ENCODE assay signal across 10 cellular contexts in genomic region chr16:30131869-30132475, GRCh38. TPM values are rescaled to one million over a fixed set of nuclear protein-coding genes. Genes with fewer than 3 reads are reported as not detected.
A peak's percentile ranks its signal among the peaks of the same experiment; 100 is the strongest.
DNase-seq lines count a peak whose midpoint lies in the region; ATAC-seq, FAIRE-seq and TF ChIP-seq lines count a peak whose summit lies in the region.
"Had no signal": no experiment of that assay in that cellular context is flagged by ENCODE, and none has a peak within 500 bp of the region (broad histone marks: within the 10 kb centered on the region; RNA-seq: fewer than 3 reads in every experiment).

No MANE protein-coding gene starts in this region.

- no peak overlapping the region for H3K9ac ChIP-seq in GM12878 (ENCODE audit: control insufficient read depth, insufficient read depth, low read length)

- H3K4me2 ChIP-seq in GM12878 (ENCODE audit: control insufficient read depth, insufficient read depth), result no peak overlapping the region

- SMC1A ChIA-PET in GM12878 (lab: Charles Lee; ENCODE audit: uncharacterized antibody, unreplicated experiment), result no interaction called here

- TF ChIP-seq CTCF in GM12878 (IDR thresholded peaks at IDR 0.05 in 2 of 3, conservative IDR thresholded peaks at IDR 0.05 in 1 of 3; ENCODE audit: control insufficient read depth in 2 of 3, extremely low read depth in 1 of 3, insufficient read depth in 1 of 3, low read depth in 3 of 3, low read length in 3 of 3), result no peak
- TF ChIP-seq CTCF in psoas muscle (IDR thresholded peaks at IDR 0.05), result no peak

- H3K4me3 ChIP-seq in Jurkat, Clone E6-1 (ENCODE audit: low read length), result no peak overlapping the region; the same call in 1 of the 2 replicates
- H3K4me3 ChIP-seq in GM12878, result no peak overlapping the region
- H3K4me3 ChIP-seq in psoas muscle, result no peak overlapping the region
- H3K4me3 ChIP-seq: skin epidermis had no signal

- H3K27ac ChIP-seq in GM12878 (ENCODE audit: control insufficient read depth, insufficient read depth), result no peak overlapping the region
- no peak overlapping the region for H3K27ac ChIP-seq in psoas muscle
- H3K27ac ChIP-seq: skin epidermis had no signal

- WGBS in GM12878 (ENCODE audit: insufficient coverage, insufficient replicate concordance, low lambda C conversion rate, missing lambda C conversion rate), result 62% methylated on average over 4 of the region's 4 CpGs
- 45 to 51% (median 45%) methylated on average over 4 of the region's 4 CpGs for WGBS in psoas muscle, 3 donors

- RAD21 ChIA-PET in GM12878 (lab: Charles Lee; ENCODE audit: unreplicated experiment), result no interaction called here

- no peak for TF ChIP-seq POLR2A in GM12878 (IDR thresholded peaks at IDR 0.05; ENCODE audit: low read depth, low read length)

- in situ Hi-C loops in GM12878 (cut with MboI), result no loop called here

- peaks cover 4% of the 10 kb centered on the region; the same call in 1 of the 2 replicates for H3K4me1 ChIP-seq in GM12878 (ENCODE audit: control insufficient read depth, insufficient read depth, low read length)
- no peaks in the 10 kb centered on the region for H3K4me1 ChIP-seq in psoas muscle

- no peak for TF ChIP-seq EP300 in GM12878 (IDR thresholded peaks at IDR 0.05; ENCODE audit: borderline replicate concordance in 1 of 2, control insufficient read depth in 1 of 2, low read depth in 2 of 2, low read length in 2 of 2)

- ATAC-seq in GM12878 (no peak), HG03108 (IDR thresholded peaks at IDR 0.05; ENCODE audit: unreplicated experiment) (no peak), psoas muscle (no peak)

- H3K27me3 ChIP-seq in GM12878 (replicated peaks in 1 of 2; ENCODE audit: control insufficient read depth in 2 of 2, insufficient read depth in 2 of 2, low read length in 1 of 2), result no peaks in the 10 kb centered on the region
- H3K27me3 ChIP-seq in psoas muscle (ENCODE audit: insufficient read depth in 3 of 3, low read length in 2 of 3), result no peaks in the 10 kb centered on the region

- CTCF ChIA-PET in GM12878 (lab: Yijun Ruan, JAX), result interaction anchor here (1.0 kb wide), 2 partner anchors 8 to 40 kb away, joined by 3 read pairs; no protein-coding TSS in a partner anchor

- DNase-seq in COLO668 (lab: John Stamatoyannopoulos, UW; ENCODE audit: unreplicated experiment) (peak; percentile 67), NCI-H345 treated with DMSO at 0.1 percent for 48 hours (lab: John Stamatoyannopoulos, UW; ENCODE audit: unreplicated experiment) (peak; percentile 88), GM12878 (ENCODE audit: low read depth, low spot score) (no peak), GM03348 (ENCODE audit: low spot score) (no peak), psoas muscle (no peak)
- peak; percentile 82 for DNase-seq in Jurkat, Clone E6-1 (ENCODE audit: low read depth, low spot score)
- DNase-seq in effector CD8-positive, alpha-beta T cell (lab: John Stamatoyannopoulos, UW), result no peak
- DNase-seq: NCI-H1930 had no signal

- FAIRE-seq in GM12878 (lab: Jason Lieb, UNC), result no peak

- POLR2A ChIA-PET in GM12878 (lab: Charles Lee), result interaction anchor here (0.5 kb wide), 1 partner anchor 559 kb away, joined by 4 read pairs; no protein-coding TSS in a partner anchor

- no peaks in the 10 kb centered on the region for H3K79me2 ChIP-seq in GM12878 (ENCODE audit: control insufficient read depth, insufficient read depth, low read length)

- H3K36me3 ChIP-seq in GM12878 (ENCODE audit: control insufficient read depth in 2 of 2, insufficient read depth in 2 of 2, low read length in 1 of 2) (no peaks in the 10 kb centered on the region), psoas muscle (ENCODE audit: insufficient read depth in 1 of 2, low read depth in 1 of 2) (no peaks in the 10 kb centered on the region)

- no TSS peak for BruUV-seq in GM12878 (replicated peaks; lab: Mats Ljungman, UMichigan)

- no peaks in the 10 kb centered on the region for H4K20me1 ChIP-seq in GM12878 (ENCODE audit: control insufficient read depth, insufficient read depth)

- no peak overlapping the region for H2AFZ ChIP-seq in GM12878 (ENCODE audit: control insufficient read depth, low read depth, low read length)

- intact Hi-C loops in GM12878 (cut with micrococcal nuclease; ENCODE audit: unreplicated experiment), result no loop called here
- intact Hi-C loops in psoas muscle (cut with DNase I), result no loop called here

- no peak for TF ChIP-seq RAD21 in GM12878 (IDR thresholded peaks at IDR 0.05; ENCODE audit: insufficient read depth, low read depth, low read length)

- H3K9me3 ChIP-seq in GM12878 (replicated peaks; ENCODE audit: control insufficient read depth, insufficient read depth, low read length), result no peaks in the 10 kb centered on the region; the same call in 1 of the 3 replicates
- no peaks in the 10 kb centered on the region for H3K9me3 ChIP-seq in psoas muscle

RNA-seq across cellular contexts. Expression of gene MAPK3, which starts 9.0 kb away (rescaled TPM):
- polyA plus RNA-seq in Jurkat, Clone E6-1 (2012; ENCODE audit: insufficient read depth, insufficient read length), result 91.9 TPM
- 22.2 and 22.3 TPM in 2 replicates for total RNA-seq in GM12878 (2013; cell fraction: nucleolus; rRNA removed)
- total RNA-seq in GM12878 (2014; rRNA removed), result 38.2 and 39.0 TPM in 2 replicates
- total RNA-seq in GM12878 (2014; rRNA removed; fragmentation: Illumina TruSeq; extraction: Trizol), result 16.5 and 18.9 TPM in 2 replicates
- 57.0 and 60.2 TPM in 2 replicates for total RNA-seq in GM12878 (2021)
- 49.3 TPM for polyA plus RNA-seq in GM12878 (2011; ENCODE audit: low read depth)
- polyA plus RNA-seq in GM12878 (2011; rRNA removed), result 22.9 and 60.6 TPM in 2 replicates
- polyA plus RNA-seq in GM12878 (2011; cell fraction: cytosol; rRNA removed), result 55.7 and 74.1 TPM in 2 replicates
- polyA plus RNA-seq in GM12878 (2011; cell fraction: nucleus; rRNA removed), result 66.2 and 76.8 TPM in 2 replicates
- polyA plus RNA-seq in GM12878 (2012), result 39.7 and 46.9 TPM in 2 replicates
- polyA plus RNA-seq in GM12878 (2014; fragmentation: Illumina TruSeq; extraction: Trizol), result 50.5 and 74.1 TPM in 2 replicates
- 1 to 10 TPM in 1 of 2 experiments, under 1 TPM in 1; 0.66 to 3.3 TPM for polyA plus RNA-seq in GM12878 (2014; fragmentation: Nextera tagmentation; extraction: Ambion mirVana)
- 54.2 and 61.3 TPM in 2 replicates for polyA plus RNA-seq in GM12878 (2014; rRNA removed)
- 10 to 100 TPM; 14.3 to 15.4 TPM for polyA plus RNA-seq in GM12878 (2016; fragmentation: Nextera tagmentation; extraction: Ambion mirVana)
- 19.9 and 28.1 TPM in 2 replicates for polyA minus RNA-seq in GM12878 (2011; rRNA and poly(A)+ RNA removed)
- 11.0 and 18.4 TPM in 2 replicates for polyA minus RNA-seq in GM12878 (2011; cell fraction: cytosol; rRNA and poly(A)+ RNA removed)
- 8.1 and 10.8 TPM in 2 replicates for polyA minus RNA-seq in GM12878 (2011; cell fraction: nucleus; rRNA and poly(A)+ RNA removed)
- total RNA-seq in psoas muscle, result 10 to 100 TPM; 37.2 to 45.2 (median 41.0) TPM
- 10 to 100 TPM; 25.6 to 53.0 (median 48.7) TPM for polyA plus RNA-seq in psoas muscle

RNA-seq across cellular contexts. Expression of gene GDPD3, which starts 18.6 kb away (rescaled TPM):
- polyA plus RNA-seq in Jurkat, Clone E6-1 (2012; ENCODE audit: insufficient read depth, insufficient read length), result 3.9 TPM
- 4.3 and 4.6 TPM in 2 replicates for total RNA-seq in GM12878 (2013; cell fraction: nucleolus; rRNA removed)
- total RNA-seq in GM12878 (2014; rRNA removed), result 0.65 and 1.9 TPM in 2 replicates
- 0.98 and 1.1 TPM in 2 replicates for total RNA-seq in GM12878 (2014; rRNA removed; fragmentation: Illumina TruSeq; extraction: Trizol)
- 1.9 and 3.3 TPM in 2 replicates for total RNA-seq in GM12878 (2021)
- 0.97 TPM for polyA plus RNA-seq in GM12878 (2011; ENCODE audit: low read depth)
- 0.53 and 1.4 TPM in 2 replicates for polyA plus RNA-seq in GM12878 (2011; rRNA removed)
- 0.58 and 0.65 TPM in 2 replicates for polyA plus RNA-seq in GM12878 (2011; cell fraction: cytosol; rRNA removed)
- 12.1 and 13.3 TPM in 2 replicates for polyA plus RNA-seq in GM12878 (2011; cell fraction: nucleus; rRNA removed)
- polyA plus RNA-seq in GM12878 (2012), result 2.4 and 3.1 TPM in 2 replicates
- polyA plus RNA-seq in GM12878 (2014; fragmentation: Illumina TruSeq; extraction: Trizol), result 0.81 and 0.85 TPM in 2 replicates
- polyA plus RNA-seq in GM12878 (2014; fragmentation: Nextera tagmentation; extraction: Ambion mirVana), result under 1 TPM; 0.37 to 0.95 TPM
- 2.3 and 2.7 TPM in 2 replicates for polyA plus RNA-seq in GM12878 (2014; rRNA removed)
- polyA plus RNA-seq in GM12878 (2016; fragmentation: Nextera tagmentation; extraction: Ambion mirVana), result under 1 TPM; 0.29 to 0.53 TPM
- 0.22 and 0.62 TPM in 2 replicates for polyA minus RNA-seq in GM12878 (2011; rRNA and poly(A)+ RNA removed)
- polyA minus RNA-seq in GM12878 (2011; cell fraction: cytosol; rRNA and poly(A)+ RNA removed), result not detected in 2 replicates
- polyA minus RNA-seq in GM12878 (2011; cell fraction: nucleus; rRNA and poly(A)+ RNA removed), result 0.85 and 2.6 TPM in 2 replicates
- 1 to 10 TPM in 2 of 4 donors, under 1 TPM in 2; 0.56 to 3.1 (median 1.3) TPM for total RNA-seq in psoas muscle
- under 1 TPM; 0.48 to 0.91 (median 0.89) TPM for polyA plus RNA-seq in psoas muscle

RNA-seq across cellular contexts. Expression of gene YPEL3, which starts 36.0 kb away (rescaled TPM):
- polyA plus RNA-seq in Jurkat, Clone E6-1 (2012; ENCODE audit: insufficient read depth, insufficient read length), result 1.2 TPM
- 16.5 and 18.6 TPM in 2 replicates for total RNA-seq in GM12878 (2013; cell fraction: nucleolus; rRNA removed)
- total RNA-seq in GM12878 (2014; rRNA removed) (7.5 and 11.5 TPM in 2 replicates), GM12878 (2014; rRNA removed; fragmentation: Illumina TruSeq; extraction: Trizol) (5.1 and 5.3 TPM in 2 replicates), GM12878 (2021) (13.3 and 13.8 TPM in 2 replicates), psoas muscle (100 to 1,000 TPM in 1 of 4 donors, 10 to 100 TPM in 3; 47.1 to 156 (median 60.2) TPM)
- 17.1 TPM for polyA plus RNA-seq in GM12878 (2011; ENCODE audit: low read depth)
- polyA plus RNA-seq in GM12878 (2011; rRNA removed) (7.3 and 12.7 TPM in 2 replicates), GM12878 (2014; fragmentation: Illumina TruSeq; extraction: Trizol) (1.6 and 6.2 TPM in 2 replicates), GM12878 (2014; fragmentation: Nextera tagmentation; extraction: Ambion mirVana) (1 to 10 TPM; 1.3 to 3.1 TPM), GM12878 (2014; rRNA removed) (18.0 and 25.0 TPM in 2 replicates), GM12878 (2016; fragmentation: Nextera tagmentation; extraction: Ambion mirVana) (10 to 100 TPM; 19.1 to 22.0 TPM), psoas muscle (10 to 100 TPM; 24.8 to 96.2 (median 81.4) TPM)
- 23.5 and 24.7 TPM in 2 replicates for polyA plus RNA-seq in GM12878 (2011; cell fraction: cytosol; rRNA removed)
- polyA plus RNA-seq in GM12878 (2011; cell fraction: nucleus; rRNA removed), result 30.2 and 30.8 TPM in 2 replicates
- polyA plus RNA-seq in GM12878 (2012), result 59.4 and 63.5 TPM in 2 replicates
- polyA minus RNA-seq in GM12878 (2011; rRNA and poly(A)+ RNA removed), result 5.0 and 8.5 TPM in 2 replicates
- 4.7 and 4.9 TPM in 2 replicates for polyA minus RNA-seq in GM12878 (2011; cell fraction: cytosol; rRNA and poly(A)+ RNA removed)
- polyA minus RNA-seq in GM12878 (2011; cell fraction: nucleus; rRNA and poly(A)+ RNA removed), result 6.9 and 12.4 TPM in 2 replicates

RNA-seq across cellular contexts. Expression of gene TBX6, which starts 40.2 kb away (rescaled TPM):
- 4.3 TPM for polyA plus RNA-seq in Jurkat, Clone E6-1 (2012; ENCODE audit: insufficient read depth, insufficient read length)
- total RNA-seq in GM12878 (2013; cell fraction: nucleolus; rRNA removed), result 3.5 and 5.1 TPM in 2 replicates
- total RNA-seq in GM12878 (2014; rRNA removed) (0.40 and 0.44 TPM in 2 replicates), GM12878 (2014; rRNA removed; fragmentation: Illumina TruSeq; extraction: Trizol) (0.09 and 0.18 TPM in 2 replicates), GM12878 (2021) (0.54 and 1.0 TPM in 2 replicates), psoas muscle (1 to 10 TPM in 1 of 4 donors, under 1 TPM in 3; 0.32 to 1.0 (median 0.51) TPM)
- 0.35 TPM for polyA plus RNA-seq in GM12878 (2011; ENCODE audit: low read depth)
- polyA plus RNA-seq in GM12878 (2011; rRNA removed) (0.19 and 0.39 TPM in 2 replicates), GM12878 (2014; fragmentation: Illumina TruSeq; extraction: Trizol) (0.24 TPM in 1 of 2 replicates, not detected in the other), GM12878 (2014; fragmentation: Nextera tagmentation; extraction: Ambion mirVana) (not detected), GM12878 (2014; rRNA removed) (0.20 and 0.90 TPM in 2 replicates), GM12878 (2016; fragmentation: Nextera tagmentation; extraction: Ambion mirVana) (under 1 TPM; 0.08 to 0.15 TPM), psoas muscle (1 to 10 TPM in 2 of 3 donors, under 1 TPM in 1; 0.76 to 1.6 (median 1.5) TPM)
- polyA plus RNA-seq in GM12878 (2011; cell fraction: cytosol; rRNA removed), result 0.49 and 0.57 TPM in 2 replicates
- 2.5 and 2.6 TPM in 2 replicates for polyA plus RNA-seq in GM12878 (2011; cell fraction: nucleus; rRNA removed)
- 1.3 and 1.7 TPM in 2 replicates for polyA plus RNA-seq in GM12878 (2012)
- 1.1 TPM in 1 of 2 replicates, not detected in the other for polyA minus RNA-seq in GM12878 (2011; rRNA and poly(A)+ RNA removed)
- polyA minus RNA-seq in GM12878 (2011; cell fraction: cytosol; rRNA and poly(A)+ RNA removed), result not detected in 2 replicates
- 1.3 and 1.8 TPM in 2 replicates for polyA minus RNA-seq in GM12878 (2011; cell fraction: nucleus; rRNA and poly(A)+ RNA removed)

RNA-seq across cellular contexts. Expression of gene CORO1A, which starts 51.4 kb away (rescaled TPM):
- polyA plus RNA-seq in Jurkat, Clone E6-1 (2012; ENCODE audit: insufficient read depth, insufficient read length), result 975 TPM
- 151 and 178 TPM in 2 replicates for total RNA-seq in GM12878 (2013; cell fraction: nucleolus; rRNA removed)
- total RNA-seq in GM12878 (2014; rRNA removed) (500 and 561 TPM in 2 replicates), GM12878 (2014; rRNA removed; fragmentation: Illumina TruSeq; extraction: Trizol) (819 and 863 TPM in 2 replicates), GM12878 (2021) (1,368 and 1,405 TPM in 2 replicates), psoas muscle (1 to 10 TPM; 4.0 to 6.8 (median 6.3) TPM)
- 256 TPM for polyA plus RNA-seq in GM12878 (2011; ENCODE audit: low read depth)
- polyA plus RNA-seq in GM12878 (2011; rRNA removed) (244 and 599 TPM in 2 replicates), GM12878 (2014; fragmentation: Illumina TruSeq; extraction: Trizol) (71.8 and 624 TPM in 2 replicates), GM12878 (2014; fragmentation: Nextera tagmentation; extraction: Ambion mirVana) (10 to 100 TPM; 16.3 to 35.3 TPM), GM12878 (2014; rRNA removed) (1,464 and 1,782 TPM in 2 replicates), GM12878 (2016; fragmentation: Nextera tagmentation; extraction: Ambion mirVana) (100 to 1,000 TPM; 805 to 918 TPM), psoas muscle (1 to 10 TPM; 2.7 to 6.5 (median 3.0) TPM)
- polyA plus RNA-seq in GM12878 (2011; cell fraction: cytosol; rRNA removed), result 1,169 and 1,928 TPM in 2 replicates
- 1,402 and 1,898 TPM in 2 replicates for polyA plus RNA-seq in GM12878 (2011; cell fraction: nucleus; rRNA removed)
- 656 and 821 TPM in 2 replicates for polyA plus RNA-seq in GM12878 (2012)
- 348 and 783 TPM in 2 replicates for polyA minus RNA-seq in GM12878 (2011; rRNA and poly(A)+ RNA removed)
- 382 and 396 TPM in 2 replicates for polyA minus RNA-seq in GM12878 (2011; cell fraction: cytosol; rRNA and poly(A)+ RNA removed)
- 202 and 361 TPM in 2 replicates for polyA minus RNA-seq in GM12878 (2011; cell fraction: nucleus; rRNA and poly(A)+ RNA removed)

Comparison
In these comparisons a context has a peak if more than half of its experiments do, and no peak if none do; other contexts are left out.
1. DNase-seq: peak in COLO668 (single experiment), Jurkat, Clone E6-1 (single experiment) and NCI-H345 treated with DMSO at 0.1 percent for 48 hours (single experiment); none in GM12878 (single experiment), GM03348 (single experiment), effector CD8-positive, alpha-beta T cell (single experiment) and psoas muscle (0 of 2).